ENCODE assay signal across 1 cellular context in genomic region chr10:23016636-23017035, GRCh38.
TF ChIP-seq lines count a peak whose summit lies in the region.

No MANE protein-coding gene starts in this region.

TF ChIP-seq in K562, 482 proteins besides CTCF, POLR2A, EP300 and RAD21 (continued from another document and continues in another):
- no peak for TF ChIP-seq CHD7 (IDR thresholded peaks at IDR 0.05; ENCODE audit: low read depth, low read length)
- TF ChIP-seq SAP30 (IDR thresholded peaks at IDR 0.05; ENCODE audit: borderline replicate concordance, insufficient read depth, low read depth, low read length, poor library complexity, severe bottlenecking), result no peak
- no peak for TF ChIP-seq ARID4B (CRISPR knock-in tag; IDR thresholded peaks at IDR 0.05)
- no peak for TF ChIP-seq MBD2 (IDR thresholded peaks at IDR 0.05; ENCODE audit: borderline replicate concordance, low read depth)
- no peak for TF ChIP-seq CBFB (CRISPR knock-in tag; IDR thresholded peaks at IDR 0.05)
- TF ChIP-seq BRD9 (IDR thresholded peaks at IDR 0.05; ENCODE audit: low read depth, partially characterized antibody), result no peak
- no peak for TF ChIP-seq HCFC1 (IDR thresholded peaks at IDR 0.05; ENCODE audit: low read depth, low read length)
- TF ChIP-seq PYGO2 (tag; IDR thresholded peaks at IDR 0.05), result no peak
- TF ChIP-seq ZBTB17 (CRISPR knock-in tag; IDR thresholded peaks at IDR 0.05), result no peak
- no peak for TF ChIP-seq ZNF583 (CRISPR knock-in tag; IDR thresholded peaks at IDR 0.05)
- TF ChIP-seq MCM3 (IDR thresholded peaks at IDR 0.05), result no peak
- no peak for TF ChIP-seq CC2D1A (IDR thresholded peaks at IDR 0.05)
- no peak for TF ChIP-seq GATAD2B (IDR thresholded peaks at IDR 0.05; ENCODE audit: borderline replicate concordance)
- no peak for TF ChIP-seq RBM15 (IDR thresholded peaks at IDR 0.05; ENCODE audit: insufficient read depth, low read length)
- no peak for TF ChIP-seq NR1H2 (CRISPR knock-in tag; IDR thresholded peaks at IDR 0.05)
- no peak for TF ChIP-seq ZHX1 (conservative IDR thresholded peaks at IDR 0.05; ENCODE audit: low read length)
- no peak for TF ChIP-seq TCFL5 (CRISPR knock-in tag; conservative IDR thresholded peaks at IDR 0.05)
- no peak for TF ChIP-seq MED1 (CRISPR knock-in tag; IDR thresholded peaks at IDR 0.05; ENCODE audit: borderline replicate concordance)
- TF ChIP-seq KLF16 (IDR thresholded peaks at IDR 0.05), result no peak
- no peak for TF ChIP-seq ZNF12 (CRISPR knock-in tag; IDR thresholded peaks at IDR 0.05)
- no peak for TF ChIP-seq RBM39 (optimal IDR thresholded peaks at IDR 0.05; ENCODE audit: low read depth, low read length)
- peak in 1 of 2 experiments; percentile 37; a peak in 1 of 4 replicates for TF ChIP-seq MAZ (CRISPR knock-in tag; conservative IDR thresholded peaks at IDR 0.05 in 1 of 2, IDR thresholded peaks at IDR 0.05 in 1 of 2)
- TF ChIP-seq ETV6 (IDR thresholded peaks at IDR 0.05; ENCODE audit: borderline replicate concordance in 1 of 2, low read depth in 2 of 2, low read length in 1 of 2), result peak; percentile 84 to 90
- TF ChIP-seq ETV6 (CRISPR knock-in tag; IDR thresholded peaks at IDR 0.05; ENCODE audit: borderline replicate concordance), result no peak
- TF ChIP-seq, protein P1, sequence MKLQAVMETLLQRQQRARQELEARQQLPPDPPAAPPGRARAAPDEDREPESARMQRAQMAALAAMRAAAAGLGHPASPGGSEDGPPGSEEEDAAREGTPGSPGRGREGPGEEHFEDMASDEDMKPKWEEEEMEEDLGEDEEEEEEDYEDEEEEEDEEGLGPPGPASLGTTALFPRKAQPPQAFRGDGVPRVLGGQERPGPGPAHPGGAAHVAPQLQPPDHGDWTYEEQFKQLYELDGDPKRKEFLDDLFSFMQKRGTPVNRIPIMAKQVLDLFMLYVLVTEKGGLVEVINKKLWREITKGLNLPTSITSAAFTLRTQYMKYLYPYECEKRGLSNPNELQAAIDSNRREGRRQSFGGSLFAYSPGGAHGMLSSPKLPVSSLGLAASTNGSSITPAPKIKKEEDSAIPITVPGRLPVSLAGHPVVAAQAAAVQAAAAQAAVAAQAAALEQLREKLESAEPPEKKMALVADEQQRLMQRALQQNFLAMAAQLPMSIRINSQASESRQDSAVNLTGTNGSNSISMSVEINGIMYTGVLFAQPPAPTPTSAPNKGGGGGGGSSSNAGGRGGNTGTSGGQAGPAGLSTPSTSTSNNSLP (IDR thresholded peaks at IDR 0.05; ENCODE audit: borderline replicate concordance, low read depth, low read length), result no peak
- TF ChIP-seq ILF3 (IDR thresholded peaks at IDR 0.05; ENCODE audit: borderline replicate concordance), result no peak
- no peak for TF ChIP-seq POLR2AphosphoS2 (IDR thresholded peaks at IDR 0.05; ENCODE audit: low read length)
- TF ChIP-seq STAT5A (IDR thresholded peaks at IDR 0.05; ENCODE audit: borderline replicate concordance, low read length), result no peak
- TF ChIP-seq POLR2H (tag; IDR thresholded peaks at IDR 0.05; ENCODE audit: low read depth), result 0 out of 2 replicates have a peak, but pooled peaks have one; percentile 43
- TF ChIP-seq MEF2D (tag; conservative IDR thresholded peaks at IDR 0.05; ENCODE audit: low read depth), result no peak
- no peak for TF ChIP-seq SIN3B (IDR thresholded peaks at IDR 0.05; ENCODE audit: low read depth)
- no peak for TF ChIP-seq CREB3 (tag; conservative IDR thresholded peaks at IDR 0.05; ENCODE audit: low read depth)
- no peak for TF ChIP-seq ZNF668 (CRISPR knock-in tag; IDR thresholded peaks at IDR 0.05)
- no peak for TF ChIP-seq SAFB (IDR thresholded peaks at IDR 0.05; ENCODE audit: borderline replicate concordance, low read depth, low read length)
- no peak for TF ChIP-seq ZNF3 (CRISPR knock-in tag; IDR thresholded peaks at IDR 0.05)
- TF ChIP-seq ATF1 (CRISPR knock-in tag; IDR thresholded peaks at IDR 0.05), result no peak
- TF ChIP-seq ATF1 (tag; IDR thresholded peaks at IDR 0.05), result no peak
- TF ChIP-seq WHSC1 (IDR thresholded peaks at IDR 0.05; ENCODE audit: low read length), result no peak
- TF ChIP-seq MYC (IDR thresholded peaks at IDR 0.05; ENCODE audit: low read depth, low read length), result peak; percentile 80
- no peak for TF ChIP-seq MYC (CRISPR knock-in tag; IDR thresholded peaks at IDR 0.05; ENCODE audit: borderline replicate concordance, low read depth)
- TF ChIP-seq TARDBP (IDR thresholded peaks at IDR 0.05), result no peak
- no peak for TF ChIP-seq PRMT5 (CRISPR knock-in tag; IDR thresholded peaks at IDR 0.05)
- TF ChIP-seq RCOR1 (IDR thresholded peaks at IDR 0.05; ENCODE audit: borderline replicate concordance in 1 of 2, low read depth in 2 of 2, low read length in 2 of 2), result peak in 1 of 2 experiments; percentile 50; a peak in 2 of 4 replicates
- no peak for TF ChIP-seq TBP (optimal IDR thresholded peaks at IDR 0.05; ENCODE audit: low read depth, low read length)
- TF ChIP-seq SMARCA4 (IDR thresholded peaks at IDR 0.05), result no peak
- peak; percentile 43; the same call in 1 of the 2 replicates for TF ChIP-seq SOX6 (IDR thresholded peaks at IDR 0.05)
- TF ChIP-seq ZNF384 (IDR thresholded peaks at IDR 0.05; ENCODE audit: low read depth, low read length), result no peak
- TF ChIP-seq NFYB (IDR thresholded peaks at IDR 0.05; ENCODE audit: extremely low read depth, insufficient read length), result no peak
- peak; percentile 29; the same call in 1 of the 2 replicates for TF ChIP-seq FOSL1 (tag; conservative IDR thresholded peaks at IDR 0.05)
- TF ChIP-seq FOXA1 (IDR thresholded peaks at IDR 0.05; ENCODE audit: borderline replicate concordance), result no peak
